8 cellular contexts compared by ENCODE assay signal in the genomic region with DNA sequence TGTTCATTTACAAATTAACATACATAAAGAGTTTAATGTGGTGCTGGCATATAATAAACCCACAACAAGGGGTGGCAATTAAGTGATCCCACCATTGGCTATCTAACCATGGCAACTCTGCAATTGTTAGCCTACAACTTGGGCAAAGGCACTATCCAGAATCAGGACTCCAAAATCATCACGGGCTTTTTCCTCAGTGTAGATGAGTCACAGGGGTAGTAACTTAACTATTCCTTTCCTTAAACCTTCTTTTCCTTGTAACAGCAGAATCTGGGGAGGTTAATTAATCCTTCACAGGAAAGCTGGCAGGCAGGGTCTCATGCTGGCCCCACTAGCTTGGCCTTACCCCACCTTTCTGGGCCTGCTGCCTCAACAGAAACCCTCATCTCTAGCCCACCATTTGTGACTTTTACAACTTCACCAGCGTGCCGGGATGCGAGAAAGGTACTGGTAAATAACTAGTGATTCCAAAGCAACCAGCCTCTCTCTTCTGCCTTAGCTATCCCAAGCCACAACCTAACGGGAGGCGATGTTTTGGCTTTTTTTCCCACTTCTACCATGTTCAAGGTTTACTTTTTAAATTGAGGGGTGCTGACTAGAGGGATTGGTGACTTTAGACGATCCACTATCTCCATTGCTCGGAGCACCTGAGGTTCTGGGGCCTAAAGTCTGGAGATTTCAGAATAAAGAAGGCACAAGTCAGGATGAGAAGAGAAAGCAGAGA. TPM values are rescaled to one million over a fixed set of nuclear protein-coding genes. Genes with fewer than 3 reads are reported as not detected.
DNase-seq lines count a peak whose midpoint lies in the region; ATAC-seq and TF ChIP-seq lines count a peak whose summit lies in the region.

No MANE protein-coding gene starts in this region.

- TF ChIP-seq EP300 in tibial nerve (IDR thresholded peaks at IDR 0.05), result no peak

- CTCF ChIA-PET in activated naive CD4-positive, alpha-beta T cell treated with anti-CD3 and anti-CD28 coated beads, Interleukin-2, amount 10 ng/mL, durations not matched to agents 7 days and 5 days (lab: Charles Lee), result interaction anchor here (0.5 to 6.6 kb wide), 27 partner anchors 7 to 330 kb away, joined by 3 to 95 read pairs (median 4); partner anchors contain the start of genes ATF7 and CALCOCO1

- no peak for TF ChIP-seq RAD21 in liver (IDR thresholded peaks at IDR 0.05)

- WGBS in liver, result 39% methylated on average over 8 of the region's 8 CpGs
- 31 to 33% methylated on average over 8 of the region's 8 CpGs for WGBS in tibial nerve, 2 donors

- H3K27me3 Mint-ChIP-seq in activated naive CD4-positive, alpha-beta T cell treated with anti-CD3 and anti-CD28 coated beads, Interleukin-2, amount 10 ng/mL, durations not matched to agents 7 days and 5 days, result peaks cover 44% of the 10 kb centered on the region

- H3K27ac Mint-ChIP-seq in activated naive CD4-positive, alpha-beta T cell treated with anti-CD3 and anti-CD28 coated beads, Interleukin-2, amount 10 ng/mL, durations not matched to agents 7 days and 5 days, result peak overlapping the region; percentile 95

- H3K27ac ChIP-seq in liver (ENCODE audit: low read depth in 1 of 2, low read length in 2 of 2) (peak overlapping the region; percentile 89 to 90), tibial nerve (peak overlapping the region; percentile 85 to 97 (median 87))

- TF ChIP-seq CTCF in liver (IDR thresholded peaks at IDR 0.05; ENCODE audit: low read depth, low read length, missing input control), result no peak
- no peak for TF ChIP-seq CTCF in tibial nerve (IDR thresholded peaks at IDR 0.05)

- no peak for TF ChIP-seq POLR2A in tibial nerve (IDR thresholded peaks at IDR 0.05)

- H3K36me3 Mint-ChIP-seq in activated naive CD4-positive, alpha-beta T cell treated with anti-CD3 and anti-CD28 coated beads, Interleukin-2, amount 10 ng/mL, durations not matched to agents 7 days and 5 days, result peaks cover 33% of the 10 kb centered on the region

- H3K9me3 ChIP-seq in adipocyte (ENCODE audit: control insufficient read depth, low read length), result no peaks in the 10 kb centered on the region
- H3K9me3 ChIP-seq in liver (ENCODE audit: control insufficient read depth in 4 of 4, low read length in 3 of 4), result no peaks in the 10 kb centered on the region
- no peaks in the 10 kb centered on the region for H3K9me3 ChIP-seq in tibial nerve

- H3K4me3 Mint-ChIP-seq in activated naive CD4-positive, alpha-beta T cell treated with anti-CD3 and anti-CD28 coated beads, Interleukin-2, amount 10 ng/mL, durations not matched to agents 7 days and 5 days, result peak overlapping the region; percentile 97

- H3K36me3 ChIP-seq in adipocyte (ENCODE audit: control insufficient read depth, insufficient read depth, low read length, severe bottlenecking), result peaks cover 25% of the 10 kb centered on the region
- peaks cover 0 to 13% (median 10%) of the 10 kb centered on the region in 4 donors for H3K36me3 ChIP-seq in liver (ENCODE audit: control insufficient read depth in 4 of 4, insufficient read depth in 3 of 4, low read depth in 1 of 4, low read length in 3 of 4)
- H3K36me3 ChIP-seq in tibial nerve, result peaks cover 0 to 34% (median 0%) of the 10 kb centered on the region in 3 donors

- H3K4me1 Mint-ChIP-seq in activated naive CD4-positive, alpha-beta T cell treated with anti-CD3 and anti-CD28 coated beads, Interleukin-2, amount 10 ng/mL, durations not matched to agents 7 days and 5 days, result peaks cover 44% of the 10 kb centered on the region

- no peak for DNase-seq in activated naive CD4-positive, alpha-beta T cell treated with anti-CD3 and anti-CD28 coated beads, Interleukin-2, amount 10 ng/mL, durations not matched to agents 7 days and 5 days
- no peak for DNase-seq in activated naive CD4-positive, alpha-beta T cell treated with anti-CD3 and anti-CD28 coated beads, Interleukin-2, amount 50 U/mL, for 16 hours
- DNase-seq in adipocyte (ENCODE audit: low read depth), result no peak
- no peak for DNase-seq in tibial nerve (ENCODE audit: low spot score in 2 of 2)
- DNase-seq in DMS79 treated with DMSO at 0.1 percent for 48 hours (lab: John Stamatoyannopoulos, UW), result no peak
- DNase-seq in Ammon's horn (ENCODE audit: low spot score), result no peak

- no peaks in the 10 kb centered on the region for H3K9me3 Mint-ChIP-seq in activated naive CD4-positive, alpha-beta T cell treated with anti-CD3 and anti-CD28 coated beads, Interleukin-2, amount 10 ng/mL, durations not matched to agents 7 days and 5 days

- no peaks in the 10 kb centered on the region for H3K27me3 ChIP-seq in adipocyte (replicated peaks; ENCODE audit: control insufficient read depth, insufficient read depth, low read length)
- no peaks in the 10 kb centered on the region for H3K27me3 ChIP-seq in liver (ENCODE audit: control insufficient read depth in 4 of 4, insufficient read depth in 4 of 4, low read length in 3 of 4)
- H3K27me3 ChIP-seq in tibial nerve, result no peaks in the 10 kb centered on the region

- H3K4me1 ChIP-seq in adipocyte (ENCODE audit: control insufficient read depth, insufficient read depth, low read length) (peaks cover 28% of the 10 kb centered on the region), liver (ENCODE audit: control insufficient read depth in 4 of 4, insufficient read depth in 4 of 4, low read length in 3 of 4) (peaks cover 0 to 16% (median 11%) of the 10 kb centered on the region in 4 donors), tibial nerve (peaks cover 0 to 61% (median 20%) of the 10 kb centered on the region in 4 donors)

- H3K9ac ChIP-seq in adipocyte (ENCODE audit: low read length), result peak overlapping the region; percentile 88
- H3K9ac ChIP-seq in liver (ENCODE audit: low read depth in 1 of 2, low read length in 2 of 2), result peak overlapping the region; percentile 7 to 14

- no peak for ATAC-seq in GM18858 (IDR thresholded peaks at IDR 0.05; ENCODE audit: unreplicated experiment)

- H3K4me3 ChIP-seq in adipocyte (ENCODE audit: low read length), result peak overlapping the region; percentile 92
- peak overlapping the region; percentile 65 to 92 (median 77) for H3K4me3 ChIP-seq in liver (ENCODE audit: low read depth in 1 of 3, low read length in 3 of 3)
- peak overlapping the region; percentile 67 to 88 (median 80) for H3K4me3 ChIP-seq in tibial nerve

TF ChIP-seq in liver, 16 proteins besides CTCF, POLR2A, EP300 and RAD21:
- TF ChIP-seq RXRA (IDR thresholded peaks at IDR 0.05) (no peak), HNF4A (conservative IDR thresholded peaks at IDR 0.05) (no peak), TAF1 (conservative IDR thresholded peaks at IDR 0.05) (no peak), EGR1 (IDR thresholded peaks at IDR 0.05; ENCODE audit: low read depth in 2 of 2) (no peak), REST (IDR thresholded peaks at IDR 0.05) (no peak)

RNA-seq across cellular contexts. Expression of gene ATP5MC2, which starts 0.7 kb away (rescaled TPM):
- 100 to 1,000 TPM in 1 of 2 donors, 10 to 100 TPM in 1; 57.0 to 110 TPM for total RNA-seq in liver
- 100 to 1,000 TPM; 231 to 294 TPM for polyA plus RNA-seq in liver
- total RNA-seq in tibial nerve, result 100 to 1,000 TPM; 191 to 223 (median 208) TPM

RNA-seq across cellular contexts. Expression of gene ATF7, which starts 49.0 kb away (rescaled TPM):
- total RNA-seq in liver (10 to 100 TPM in 1 of 2 donors, 1 to 10 TPM in 1; 5.3 to 14.5 TPM), tibial nerve (10 to 100 TPM; 30.1 to 47.9 (median 34.4) TPM)
- 10 to 100 TPM in 1 of 2 donors, 1 to 10 TPM in 1; 5.6 to 14.1 TPM for polyA plus RNA-seq in liver

RNA-seq across cellular contexts. Expression of gene CALCOCO1, which starts 52.1 kb away (rescaled TPM):
- total RNA-seq in liver (10 to 100 TPM; 61.2 to 67.4 TPM), tibial nerve (100 to 1,000 TPM; 226 to 383 (median 285) TPM)
- 10 to 100 TPM; 24.4 to 25.2 TPM for polyA plus RNA-seq in liver
